ENCODE assay signal across 9 cellular contexts in the genomic region with DNA sequence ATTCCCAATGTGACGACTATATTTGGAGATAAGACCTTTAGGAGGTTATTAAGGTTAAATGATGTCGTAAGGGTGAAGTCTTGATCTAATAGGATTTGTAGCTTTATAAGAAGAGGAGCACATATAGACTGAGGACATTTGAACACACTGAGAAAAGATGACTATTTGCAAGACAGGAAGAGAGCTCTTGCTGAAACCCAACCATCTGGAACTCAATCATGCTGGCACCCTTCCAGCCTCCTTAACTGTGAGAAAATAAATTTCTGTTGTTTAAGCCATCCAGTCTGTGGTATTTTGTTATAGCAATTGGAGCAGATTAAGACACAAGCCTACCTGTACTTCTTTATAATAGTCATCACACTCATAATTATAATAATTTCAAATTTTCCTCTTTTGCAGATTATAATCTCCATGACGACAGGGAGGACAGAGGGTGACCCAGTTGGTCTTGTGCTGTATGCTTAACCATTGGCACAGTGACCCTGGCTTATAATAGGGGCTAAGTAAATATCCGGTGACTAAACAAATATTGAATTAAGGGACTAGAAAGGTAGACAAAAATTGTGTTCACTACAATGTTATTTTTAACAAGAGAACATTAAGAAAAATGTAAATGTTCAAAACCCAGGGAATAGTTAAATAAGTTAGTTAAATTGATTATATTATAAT.
DNase-seq lines count a peak whose midpoint lies in the region; ATAC-seq, FAIRE-seq and TF ChIP-seq lines count a peak whose summit lies in the region.
"Had no signal": no experiment of that assay in that cellular context is flagged by ENCODE, and none has a peak within 500 bp of the region (broad histone marks: within the 10 kb centered on the region; RNA-seq: fewer than 3 reads in every experiment).

No MANE protein-coding gene starts in this region.

- H3K36me3 ChIP-seq in adipocyte (ENCODE audit: control insufficient read depth, insufficient read depth, low read length, severe bottlenecking), result no peaks in the 10 kb centered on the region
- H3K36me3 ChIP-seq in HepG2 (replicated peaks in 1 of 2; ENCODE audit: control insufficient read depth in 1 of 2, insufficient read depth in 2 of 2, low read length in 2 of 2), result no peaks in the 10 kb centered on the region
- H3K36me3 ChIP-seq: pancreas had no signal

- POLR2A ChIA-PET in HepG2 (lab: Yijun Ruan, JAX), result no interaction called here

- FAIRE-seq in HepG2 (lab: Jason Lieb, UNC), result no peak

- 22% methylated on average over 4 of the region's 4 CpGs for WGBS in HepG2 (ENCODE audit: low lambda C conversion rate)

- H3K4me3 ChIP-seq in adipocyte (ENCODE audit: low read length) (no peak overlapping the region), HepG2 (replicated peaks in 1 of 3; ENCODE audit: insufficient read depth in 1 of 3, low read depth in 2 of 3, low read length in 3 of 3) (no peak overlapping the region)
- H3K4me3 ChIP-seq: pancreas had no signal

- intact Hi-C loops in HepG2 (cut with micrococcal nuclease; ENCODE audit: unreplicated experiment), result no loop called here

- H3K27ac ChIP-seq in HepG2 (ENCODE audit: extremely low read length, insufficient read depth, low read length), result no peak overlapping the region
- H3K27ac ChIP-seq: pancreas had no signal

- no peak for TF ChIP-seq POLR2A in HepG2 (IDR thresholded peaks at IDR 0.05; ENCODE audit: insufficient read depth in 1 of 2, low read depth in 2 of 2, low read length in 2 of 2)

- H3K27me3 ChIP-seq in adipocyte (replicated peaks; ENCODE audit: control insufficient read depth, insufficient read depth, low read length), result no peaks in the 10 kb centered on the region
- H3K27me3 ChIP-seq in HepG2 (ENCODE audit: control insufficient read depth in 1 of 2, insufficient read depth in 2 of 2, low read length in 2 of 2), result no peaks in the 10 kb centered on the region; a peak in 1 of 5 replicates
- H3K27me3 ChIP-seq: pancreas had no signal

- no peaks in the 10 kb centered on the region for H3K36me3 Mint-ChIP-seq in T-helper 17 cell (ENCODE audit: low read depth)

- in situ Hi-C loops in HepG2 (cut with HindIII; ENCODE audit: extremely low pct_ligation_motif_present, low pct_unique_long_range_greater_than_20kb), result no loop called here

- TF ChIP-seq CTCF in HepG2 (CRISPR knock-in tag; IDR thresholded peaks at IDR 0.05), result no peak

- no peak overlapping the region for H3K4me3 Mint-ChIP-seq in T-helper 17 cell

- no peak overlapping the region for H2AFZ ChIP-seq in HepG2 (ENCODE audit: low read length)

- no peaks in the 10 kb centered on the region for H3K79me2 ChIP-seq in HepG2 (ENCODE audit: insufficient read depth, low read length)

- no peak overlapping the region for H3K27ac Mint-ChIP-seq in T-helper 17 cell

- peaks cover 26% of the 10 kb centered on the region for H3K27me3 Mint-ChIP-seq in T-helper 17 cell

- H3K9ac ChIP-seq in adipocyte (ENCODE audit: low read length) (no peak overlapping the region), HepG2 (ENCODE audit: insufficient read depth, low read depth, low read length) (no peak overlapping the region)

- TF ChIP-seq RAD21 in HepG2 (CRISPR knock-in tag; IDR thresholded peaks at IDR 0.05), result no peak

- H3K4me1 ChIP-seq in adipocyte (ENCODE audit: control insufficient read depth, insufficient read depth, low read length) (no peaks in the 10 kb centered on the region), HepG2 (ENCODE audit: insufficient read depth, low read length) (peaks cover 25% of the 10 kb centered on the region)
- H3K4me1 ChIP-seq: pancreas had no signal

- BruUV-seq in HepG2 (replicated peaks; lab: Mats Ljungman, UMichigan), result no TSS peak

- peak; percentile 57; the same call in 2 of the 3 replicates for ATAC-seq in HepG2
- no peak for ATAC-seq in T-helper 17 cell

- peak; percentile 63 for DNase-seq in Daoy (ENCODE audit: low read depth)
- peak; percentile 89 for DNase-seq in NCI-H146 (lab: John Stamatoyannopoulos, UW)
- DNase-seq in adipocyte (ENCODE audit: low read depth), result peak; percentile 38
- DNase-seq in HepG2 (ENCODE audit: low spot score), result peak; percentile 61
- no peak for DNase-seq in midbrain (lab: John Stamatoyannopoulos, UW)
- no peak for DNase-seq in T-helper 17 cell
- DNase-seq in mesenteric fat pad (ENCODE audit: low spot score), result no peak
- no peak for DNase-seq in stimulated activated naive CD4-positive, alpha-beta T cell treated with Interleukin-2 at 50 U/mL for 16 hours (lab: John Stamatoyannopoulos, UW)

- CTCF ChIA-PET in HepG2 (lab: Yijun Ruan, JAX; ENCODE audit: low intra/inter-chr PET ratio, low total read pairs), result no interaction called here

- no peaks in the 10 kb centered on the region for H4K20me1 ChIP-seq in HepG2 (ENCODE audit: insufficient read depth, low read length)

- H3K4me1 Mint-ChIP-seq in T-helper 17 cell, result no peaks in the 10 kb centered on the region

- no peak overlapping the region for H3K4me2 ChIP-seq in HepG2 (ENCODE audit: low read depth, low read length)

- TF ChIP-seq EP300 in HepG2 (IDR thresholded peaks at IDR 0.05; ENCODE audit: low read depth in 2 of 2, low read length in 2 of 2) (peak in 1 of 2 experiments; percentile 76; a peak in 2 of 4 replicates), HepG2 (CRISPR knock-in tag; IDR thresholded peaks at IDR 0.05; ENCODE audit: borderline replicate concordance) (no peak)

- H3K9me3 ChIP-seq in adipocyte (ENCODE audit: control insufficient read depth, low read length), result no peaks in the 10 kb centered on the region
- no peaks in the 10 kb centered on the region for H3K9me3 ChIP-seq in HepG2 (ENCODE audit: low read length)
- H3K9me3 ChIP-seq in T-helper 17 cell (ENCODE audit: control insufficient read depth, low read length, poor library complexity, severe bottlenecking), result no peaks in the 10 kb centered on the region
- H3K9me3 ChIP-seq: pancreas had no signal

TF ChIP-seq in HepG2, 621 proteins besides CTCF, POLR2A, EP300 and RAD21 (continues in another document):
- TF ChIP-seq AHDC1 (CRISPR knock-in tag; IDR thresholded peaks at IDR 0.05; ENCODE audit: borderline replicate concordance) (peak; percentile 94; the same call in 1 of the 2 replicates), HMG20A (CRISPR knock-in tag; IDR thresholded peaks at IDR 0.05; ENCODE audit: borderline replicate concordance) (peak; percentile 55; the same call in 1 of the 2 replicates), SOX5 (CRISPR knock-in tag; IDR thresholded peaks at IDR 0.05; ENCODE audit: borderline replicate concordance) (peak; percentile 54; the same call in 1 of the 2 replicates), ZNF574 (CRISPR knock-in tag; IDR thresholded peaks at IDR 0.05) (no peak), ZNF205 (CRISPR knock-in tag; IDR thresholded peaks at IDR 0.05) (no peak)

Comparison
In these comparisons a context has a peak if more than half of its experiments do, and no peak if none do; other contexts are left out.
1. DNase-seq: peak in Daoy (single experiment), NCI-H146 (single experiment), adipocyte (single experiment) and HepG2 (single experiment); none in midbrain (single experiment), T-helper 17 cell (0 of 3), mesenteric fat pad (single experiment) and stimulated activated naive CD4-positive, alpha-beta T cell treated with Interleukin-2 at 50 U/mL for 16 hours (single experiment).